1 cellular context compared by ENCODE assay signal in the genomic region with DNA sequence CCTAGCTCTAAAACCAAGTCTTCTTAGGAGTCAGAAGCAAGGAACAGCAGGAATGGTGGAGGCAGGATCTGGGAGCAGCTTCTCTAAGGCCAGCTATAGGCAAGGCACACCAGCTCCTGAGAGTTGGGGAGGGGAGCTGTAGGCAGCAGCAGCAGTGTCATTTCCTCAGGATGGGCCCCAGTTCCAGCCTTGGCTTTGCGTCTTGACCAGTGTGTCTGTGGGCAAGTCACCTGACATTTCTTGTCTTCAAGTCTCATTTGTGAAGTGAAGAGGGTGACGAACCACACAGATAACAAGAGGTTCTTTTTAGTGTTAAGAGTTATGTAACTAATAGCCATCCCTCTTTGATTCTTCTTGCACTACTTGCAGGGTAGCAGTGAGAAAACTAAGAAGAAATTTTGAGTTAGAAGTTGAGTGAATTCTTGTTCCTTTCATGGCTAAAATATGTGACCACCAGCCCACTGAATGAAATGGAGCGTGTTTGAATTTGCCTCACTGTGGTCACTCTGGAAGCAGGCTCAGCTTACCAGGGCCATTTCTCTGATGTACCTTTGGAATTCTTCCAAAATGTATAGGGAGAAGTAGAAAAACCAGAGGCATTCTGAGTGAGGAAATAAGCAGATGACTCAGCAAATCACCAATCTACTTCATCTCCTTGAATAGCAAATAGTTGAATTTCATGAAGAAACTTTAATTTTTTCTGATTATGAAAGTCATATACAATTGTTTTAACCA.
TF ChIP-seq lines count a peak whose summit lies in the region.

No MANE protein-coding gene starts in this region.

TF ChIP-seq in GM12878, 131 proteins besides CTCF, POLR2A, EP300 and RAD21 (continued from another document):
- TF ChIP-seq, protein P1, sequence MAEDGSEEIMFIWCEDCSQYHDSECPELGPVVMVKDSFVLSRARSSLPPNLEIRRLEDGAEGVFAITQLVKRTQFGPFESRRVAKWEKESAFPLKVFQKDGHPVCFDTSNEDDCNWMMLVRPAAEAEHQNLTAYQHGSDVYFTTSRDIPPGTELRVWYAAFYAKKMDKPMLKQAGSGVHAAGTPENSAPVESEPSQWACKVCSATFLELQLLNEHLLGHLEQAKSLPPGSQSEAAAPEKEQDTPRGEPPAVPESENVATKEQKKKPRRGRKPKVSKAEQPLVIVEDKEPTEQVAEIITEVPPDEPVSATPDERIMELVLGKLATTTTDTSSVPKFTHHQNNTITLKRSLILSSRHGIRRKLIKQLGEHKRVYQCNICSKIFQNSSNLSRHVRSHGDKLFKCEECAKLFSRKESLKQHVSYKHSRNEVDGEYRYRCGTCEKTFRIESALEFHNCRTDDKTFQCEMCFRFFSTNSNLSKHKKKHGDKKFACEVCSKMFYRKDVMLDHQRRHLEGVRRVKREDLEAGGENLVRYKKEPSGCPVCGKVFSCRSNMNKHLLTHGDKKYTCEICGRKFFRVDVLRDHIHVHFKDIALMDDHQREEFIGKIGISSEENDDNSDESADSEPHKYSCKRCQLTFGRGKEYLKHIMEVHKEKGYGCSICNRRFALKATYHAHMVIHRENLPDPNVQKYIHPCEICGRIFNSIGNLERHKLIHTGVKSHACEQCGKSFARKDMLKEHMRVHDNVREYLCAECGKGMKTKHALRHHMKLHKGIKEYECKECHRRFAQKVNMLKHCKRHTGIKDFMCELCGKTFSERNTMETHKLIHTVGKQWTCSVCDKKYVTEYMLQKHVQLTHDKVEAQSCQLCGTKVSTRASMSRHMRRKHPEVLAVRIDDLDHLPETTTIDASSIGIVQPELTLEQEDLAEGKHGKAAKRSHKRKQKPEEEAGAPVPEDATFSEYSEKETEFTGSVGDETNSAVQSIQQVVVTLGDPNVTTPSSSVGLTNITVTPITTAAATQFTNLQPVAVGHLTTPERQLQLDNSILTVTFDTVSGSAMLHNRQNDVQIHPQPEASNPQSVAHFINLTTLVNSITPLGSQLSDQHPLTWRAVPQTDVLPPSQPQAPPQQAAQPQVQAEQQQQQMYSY (CRISPR knock-in tag; IDR thresholded peaks at IDR 0.05) = no peak
- TF ChIP-seq NBN (IDR thresholded peaks at IDR 0.05) = no peak
